In the genomic region with DNA sequence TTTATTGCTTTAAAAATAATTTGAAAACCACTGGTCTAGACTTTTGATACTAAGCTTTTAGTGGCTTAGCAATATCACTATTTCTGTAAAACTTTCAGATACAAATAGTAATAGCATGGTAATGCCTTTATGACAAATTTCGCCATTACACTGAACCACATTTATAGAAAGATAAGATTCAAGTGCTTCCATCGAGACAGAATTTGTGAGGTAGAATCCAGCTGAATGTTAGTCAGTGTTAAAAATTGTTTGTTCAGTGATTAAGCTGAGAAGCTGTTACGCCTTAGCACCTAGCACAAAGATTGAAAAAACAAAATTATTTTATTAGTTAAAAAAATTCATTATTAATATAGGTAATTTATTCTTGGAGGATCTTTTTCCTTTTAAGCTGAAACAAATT, we compare ENCODE assay signal across 1 cellular context.
TF ChIP-seq lines count a peak whose summit lies in the region.

No MANE protein-coding gene starts in this region.

TF ChIP-seq in HCT116, 20 proteins besides CTCF, POLR2A, EP300 and RAD21:
- TF ChIP-seq, protein P1, sequence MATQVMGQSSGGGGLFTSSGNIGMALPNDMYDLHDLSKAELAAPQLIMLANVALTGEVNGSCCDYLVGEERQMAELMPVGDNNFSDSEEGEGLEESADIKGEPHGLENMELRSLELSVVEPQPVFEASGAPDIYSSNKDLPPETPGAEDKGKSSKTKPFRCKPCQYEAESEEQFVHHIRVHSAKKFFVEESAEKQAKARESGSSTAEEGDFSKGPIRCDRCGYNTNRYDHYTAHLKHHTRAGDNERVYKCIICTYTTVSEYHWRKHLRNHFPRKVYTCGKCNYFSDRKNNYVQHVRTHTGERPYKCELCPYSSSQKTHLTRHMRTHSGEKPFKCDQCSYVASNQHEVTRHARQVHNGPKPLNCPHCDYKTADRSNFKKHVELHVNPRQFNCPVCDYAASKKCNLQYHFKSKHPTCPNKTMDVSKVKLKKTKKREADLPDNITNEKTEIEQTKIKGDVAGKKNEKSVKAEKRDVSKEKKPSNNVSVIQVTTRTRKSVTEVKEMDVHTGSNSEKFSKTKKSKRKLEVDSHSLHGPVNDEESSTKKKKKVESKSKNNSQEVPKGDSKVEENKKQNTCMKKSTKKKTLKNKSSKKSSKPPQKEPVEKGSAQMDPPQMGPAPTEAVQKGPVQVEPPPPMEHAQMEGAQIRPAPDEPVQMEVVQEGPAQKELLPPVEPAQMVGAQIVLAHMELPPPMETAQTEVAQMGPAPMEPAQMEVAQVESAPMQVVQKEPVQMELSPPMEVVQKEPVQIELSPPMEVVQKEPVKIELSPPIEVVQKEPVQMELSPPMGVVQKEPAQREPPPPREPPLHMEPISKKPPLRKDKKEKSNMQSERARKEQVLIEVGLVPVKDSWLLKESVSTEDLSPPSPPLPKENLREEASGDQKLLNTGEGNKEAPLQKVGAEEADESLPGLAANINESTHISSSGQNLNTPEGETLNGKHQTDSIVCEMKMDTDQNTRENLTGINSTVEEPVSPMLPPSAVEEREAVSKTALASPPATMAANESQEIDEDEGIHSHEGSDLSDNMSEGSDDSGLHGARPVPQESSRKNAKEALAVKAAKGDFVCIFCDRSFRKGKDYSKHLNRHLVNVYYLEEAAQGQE (IDR thresholded peaks at IDR 0.05; ENCODE audit: low read depth): no peak
- TF ChIP-seq FOSL1 (IDR thresholded peaks at IDR 0.05; ENCODE audit: low read depth) (no peak), SP1 (IDR thresholded peaks at IDR 0.05; ENCODE audit: low read depth) (no peak), YY1 (IDR thresholded peaks at IDR 0.05; ENCODE audit: extremely low read depth, insufficient replicate concordance, low read depth, low read length) (no peak)
- TF ChIP-seq, protein P2, sequence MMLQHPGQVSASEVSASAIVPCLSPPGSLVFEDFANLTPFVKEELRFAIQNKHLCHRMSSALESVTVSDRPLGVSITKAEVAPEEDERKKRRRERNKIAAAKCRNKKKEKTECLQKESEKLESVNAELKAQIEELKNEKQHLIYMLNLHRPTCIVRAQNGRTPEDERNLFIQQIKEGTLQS (IDR thresholded peaks at IDR 0.05): no peak
